Comparison of ENCODE assay signal across 16 cellular contexts in the genomic region with DNA sequence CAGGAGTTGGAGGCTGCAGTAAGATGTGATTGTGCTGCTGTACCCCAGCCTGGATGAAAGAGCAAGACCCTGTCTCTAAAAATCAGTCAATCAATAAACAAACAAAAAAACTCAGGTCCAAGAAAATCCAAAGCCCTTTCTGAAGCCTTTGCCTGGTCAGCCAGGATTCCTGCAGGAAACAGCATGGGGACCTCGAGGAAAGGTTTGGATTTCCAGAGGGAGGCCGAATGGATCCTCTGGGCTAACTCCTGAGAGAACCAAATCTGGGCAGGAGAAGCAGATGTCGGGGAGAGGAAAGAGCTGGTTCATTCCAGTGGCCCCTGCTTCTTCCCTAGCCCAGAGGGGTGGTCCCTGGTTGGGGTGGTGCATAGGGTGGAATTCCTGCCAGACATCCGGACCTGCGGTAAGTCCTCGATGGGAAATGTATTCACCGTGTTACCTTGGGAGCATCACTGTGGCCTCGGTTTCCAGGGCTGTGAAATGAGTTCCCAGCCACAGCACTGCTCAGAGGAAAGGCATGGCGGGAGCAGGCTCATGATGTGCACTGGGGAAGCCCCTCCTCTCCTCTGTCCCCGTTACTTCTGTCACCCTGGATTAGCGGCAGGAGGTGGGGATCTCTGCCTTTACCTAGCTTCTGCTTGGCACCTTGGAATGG.
DNase-seq lines count a peak whose midpoint lies in the region; TF ChIP-seq lines count a peak whose summit lies in the region.
"Had no signal": no experiment of that assay in that cellular context is flagged by ENCODE, and none has a peak within 500 bp of the region (broad histone marks: within the 10 kb centered on the region; RNA-seq: fewer than 3 reads in every experiment).

No MANE protein-coding gene starts in this region.

- no peaks in the 10 kb centered on the region for H3K36me3 Mint-ChIP-seq in CD14-positive monocyte
- H3K36me3 Mint-ChIP-seq: CD4-positive, CD25-positive, alpha-beta regulatory T cell; CD8-positive, alpha-beta memory T cell; IgD-negative memory B cell had no signal

- H4K8ac ChIP-seq in neuronal stem cell (ENCODE audit: low read depth, low read length), result no peak overlapping the region

- H3K14ac ChIP-seq in neuronal stem cell (ENCODE audit: low read length), result no peak overlapping the region

- H3K4me1 ChIP-seq in neuronal stem cell (ENCODE audit: control insufficient read depth in 2 of 2, insufficient read depth in 1 of 2, low read depth in 1 of 2, low read length in 2 of 2) (no peaks in the 10 kb centered on the region), HAP-1 (no peaks in the 10 kb centered on the region)
- H3K4me1 ChIP-seq: BLaER1 treated with 17β-estradiol and CSF1 and Interleukin-3, amounts not matched to agents 10 nM and 100 nM had no signal

- no peak overlapping the region for H3K4me2 ChIP-seq in neuronal stem cell (ENCODE audit: insufficient read depth, low read length, poor library complexity, severe bottlenecking)
- H3K4me2 ChIP-seq: BLaER1 treated with 17β-estradiol and CSF1 and Interleukin-3, amounts not matched to agents 10 nM and 100 nM had no signal

- no peak overlapping the region for H2AK5ac ChIP-seq in neuronal stem cell (ENCODE audit: low read depth, low read length)

- no peaks in the 10 kb centered on the region for H3K36me3 ChIP-seq in neuronal stem cell (replicated peaks in 1 of 2; ENCODE audit: control insufficient read depth in 2 of 2, insufficient read depth in 2 of 2, low read length in 2 of 2)
- no peaks in the 10 kb centered on the region for H3K36me3 ChIP-seq in HAP-1 (replicated peaks)
- H3K36me3 ChIP-seq: BLaER1 treated with 17β-estradiol and CSF1 and Interleukin-3, amounts not matched to agents 10 nM and 100 nM had no signal

- peak overlapping the region in 1 of 7 donors; percentile 19 for H3K27ac Mint-ChIP-seq in CD14-positive monocyte
- H3K27ac Mint-ChIP-seq: B cell; CD4-positive, CD25-positive, alpha-beta regulatory T cell had no signal

- no peak overlapping the region for H2BK12ac ChIP-seq in neuronal stem cell (ENCODE audit: low read length)

- H3K27me3 ChIP-seq in neuronal stem cell (ENCODE audit: control insufficient read depth in 3 of 3, insufficient read depth in 3 of 3, low read depth in 1 of 3, low read length in 3 of 3) (peaks cover 0 to 5% (median 0%) of the 10 kb centered on the region in 3 experiments), HAP-1 (ENCODE audit: low read depth) (no peaks in the 10 kb centered on the region)
- H3K27me3 ChIP-seq: BLaER1 treated with 17β-estradiol and CSF1 and Interleukin-3, amounts not matched to agents 10 nM and 100 nM had no signal

- H3K27me3 Mint-ChIP-seq in CD14-positive monocyte (ENCODE audit: low read depth in 3 of 3), result peaks cover 3 to 15% (median 6%) of the 10 kb centered on the region in 3 donors

- intact Hi-C loops in CD14-positive monocyte (cut with micrococcal nuclease), result no loop called here

- in situ Hi-C loops in HAP-1 (cut with MboI; ENCODE audit: low sequenced_read_pairs), result loop anchor here (25.0 kb wide), 1 partner anchor 455 kb away; a partner anchor contains a TSS

- no peak overlapping the region for H4K91ac ChIP-seq in neuronal stem cell (ENCODE audit: low read depth, low read length, poor library complexity)

- no peak overlapping the region for H2BK120ac ChIP-seq in neuronal stem cell (ENCODE audit: low read depth, low read length)

- TF ChIP-seq CTCF in CD14-positive monocyte (IDR thresholded peaks at IDR 0.05), result no peak

- no peak overlapping the region for H3K4ac ChIP-seq in neuronal stem cell (ENCODE audit: low read length)

- no peaks in the 10 kb centered on the region for H3K4me1 Mint-ChIP-seq in CD14-positive monocyte
- H3K4me1 Mint-ChIP-seq: B cell; CD4-positive, CD25-positive, alpha-beta regulatory T cell; CD8-positive, alpha-beta memory T cell; IgD-negative memory B cell had no signal

- no peak overlapping the region for H2AFZ ChIP-seq in neuronal stem cell (ENCODE audit: low read length)

- H3K79me1 ChIP-seq in neuronal stem cell (ENCODE audit: low read depth, low read length), result no peaks in the 10 kb centered on the region

- no peak overlapping the region for H3K27ac ChIP-seq in neuronal stem cell (replicated peaks; ENCODE audit: low read length)
- H3K27ac ChIP-seq: BLaER1 treated with 17β-estradiol and CSF1 and Interleukin-3, amounts not matched to agents 10 nM and 100 nM had no signal

- H2BK15ac ChIP-seq in neuronal stem cell (ENCODE audit: low read length), result peak overlapping the region; percentile 21

- no peaks in the 10 kb centered on the region for H3K9me3 ChIP-seq in neuronal stem cell (replicated peaks in 1 of 2; ENCODE audit: control insufficient read depth in 2 of 2, insufficient read depth in 1 of 2, low read depth in 1 of 2, low read length in 2 of 2)
- H3K9me3 ChIP-seq in HAP-1, result no peaks in the 10 kb centered on the region
- H3K9me3 ChIP-seq: BLaER1 treated with 17β-estradiol and CSF1 and Interleukin-3, amounts not matched to agents 10 nM and 100 nM had no signal

- no CpG with 5 or more reads among the region's 11 CpGs for WGBS in neuronal stem cell (ENCODE audit: extremely low coverage in 2 of 2, insufficient read length in 2 of 2, insufficient replicate concordance in 1 of 2), 2 donors

- peaks cover 0 to 3% (median 0%) of the 10 kb centered on the region in 7 donors for H3K9me3 Mint-ChIP-seq in CD14-positive monocyte
- H3K9me3 Mint-ChIP-seq: CD4-positive, CD25-positive, alpha-beta regulatory T cell; CD8-positive, alpha-beta memory T cell; IgD-negative memory B cell had no signal

- H3K18ac ChIP-seq in neuronal stem cell (ENCODE audit: low read length), result no peak overlapping the region

- DNase-seq in CD14-positive monocyte (ENCODE audit: low spot score), result peak; percentile 28
- DNase-seq in ecto neural progenitor cell (ENCODE audit: low spot score), result peak; percentile 23
- no peak for DNase-seq in neuronal stem cell (ENCODE audit: low spot score)
- DNase-seq in ureter (ENCODE audit: low spot score), result peak; percentile 25
- no peak for DNase-seq in HAP-1 (ENCODE audit: low spot score in 2 of 2)
- no peak for DNase-seq in iPS-NIHi7 (ENCODE audit: extremely low spot score)
- DNase-seq in DMS153 (lab: John Stamatoyannopoulos, UW), result no peak
- DNase-seq: CD4-positive, CD25-positive, alpha-beta regulatory T cell; CD8-positive, alpha-beta memory T cell; COR-L47; DMS 273 treated with DMSO at 0.1 percent for 48 hours; GOT3; H7 had no signal

- no peak overlapping the region for H2BK5ac ChIP-seq in neuronal stem cell (ENCODE audit: low read length)

- no peak overlapping the region for H3K23ac ChIP-seq in neuronal stem cell (ENCODE audit: low read depth, low read length, poor library complexity)

- H3K9ac ChIP-seq in neuronal stem cell (ENCODE audit: low read depth, low read length, poor library complexity), result no peak overlapping the region
- H3K9ac ChIP-seq: BLaER1 treated with 17β-estradiol and CSF1 and Interleukin-3, amounts not matched to agents 10 nM and 100 nM had no signal

- H3K4me3 ChIP-seq in neuronal stem cell (ENCODE audit: low read length in 2 of 2), result no peak overlapping the region
- no peak overlapping the region for H3K4me3 ChIP-seq in HAP-1
- H3K4me3 ChIP-seq: BLaER1 treated with 17β-estradiol and CSF1 and Interleukin-3, amounts not matched to agents 10 nM and 100 nM had no signal

- H3K4me3 Mint-ChIP-seq in CD14-positive monocyte, result no peak overlapping the region
- H3K4me3 Mint-ChIP-seq: B cell; CD4-positive, CD25-positive, alpha-beta regulatory T cell; CD8-positive, alpha-beta memory T cell; IgD-negative memory B cell had no signal

Comparison
In these comparisons a context has a peak if more than half of its experiments do, and no peak if none do; other contexts are left out.
1. DNase-seq: peak in CD14-positive monocyte (single experiment), ecto neural progenitor cell (single experiment) and ureter (single experiment); none in neuronal stem cell (single experiment), HAP-1 (0 of 2), iPS-NIHi7 (single experiment) and DMS153 (single experiment).